Comparison of ENCODE assay signal across 6 cellular contexts in the genomic region with DNA sequence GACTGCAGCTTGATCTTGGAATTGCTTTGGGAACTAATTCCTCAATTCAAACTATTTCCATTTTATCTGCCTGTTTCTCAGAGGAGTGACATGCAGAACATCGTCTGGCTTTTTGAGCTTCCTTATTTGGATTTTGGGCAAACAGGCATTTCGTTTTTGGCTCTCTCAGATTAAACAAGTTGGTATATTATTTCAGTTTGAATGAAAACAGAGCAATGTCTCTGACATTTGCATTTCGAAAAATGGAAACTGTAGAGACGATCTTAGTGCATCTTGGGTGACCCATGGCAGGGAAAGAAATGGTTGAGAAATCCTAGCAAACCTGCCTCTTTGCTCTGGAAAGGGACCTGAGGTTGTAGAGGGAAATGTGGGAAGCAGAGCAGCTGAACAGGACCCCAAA.
"Had no signal": no experiment of that assay in that cellular context is flagged by ENCODE, and none has a peak within 500 bp of the region (broad histone marks: within the 10 kb centered on the region; RNA-seq: fewer than 3 reads in every experiment).

No MANE protein-coding gene starts in this region.

- H3K4me3 ChIP-seq: GM23338 had no signal

- H3K4me2 ChIP-seq: GM23338 had no signal

- ATAC-seq: GM23338, HepG2 had no signal

- DNase-seq: H9, HCEC 1CT, KG1 had no signal

- H3K27ac ChIP-seq: HL-60 had no signal
